Comparison of ENCODE assay signal across 21 cellular contexts in the genomic region with DNA sequence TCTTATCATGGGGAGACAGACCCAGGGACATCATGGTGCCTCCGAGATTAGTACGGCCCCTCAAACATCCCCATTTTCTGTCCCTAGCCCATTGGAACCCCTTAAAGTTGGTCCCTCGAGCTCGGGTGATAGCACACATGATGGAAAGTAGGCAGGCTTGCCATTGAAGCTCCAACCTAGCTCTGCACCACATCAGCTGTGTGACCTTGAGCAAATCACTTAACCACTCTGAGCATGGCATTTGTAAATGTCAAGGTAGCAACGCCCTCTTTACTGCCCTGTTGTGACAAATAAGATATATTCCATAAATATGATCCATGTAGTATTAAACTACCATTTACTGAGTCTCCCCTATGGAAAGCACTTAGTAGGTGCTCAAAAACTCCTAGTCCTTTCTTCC.
DNase-seq lines count a peak whose midpoint lies in the region; ATAC-seq, FAIRE-seq and TF ChIP-seq lines count a peak whose summit lies in the region.
"Had no signal": no experiment of that assay in that cellular context is flagged by ENCODE, and none has a peak within 500 bp of the region (broad histone marks: within the 10 kb centered on the region; RNA-seq: fewer than 3 reads in every experiment).

No MANE protein-coding gene starts in this region.

- H3K9ac ChIP-seq in astrocyte (ENCODE audit: low read length): no peak overlapping the region
- H3K9ac ChIP-seq: BLaER1 treated with 17β-estradiol and CSF1 and Interleukin-3, amounts not matched to agents 10 nM and 100 nM; KMS-11 had no signal

- H3K27ac ChIP-seq in astrocyte (ENCODE audit: low read depth, low read length) (peak overlapping the region; percentile 68), osteoblast (ENCODE audit: low read depth, low read length) (peak overlapping the region; percentile 40)
- H3K27ac ChIP-seq: BLaER1 treated with 17β-estradiol and CSF1 and Interleukin-3, amounts not matched to agents 10 nM and 100 nM; KMS-11 had no signal

- ATAC-seq in stimulated activated naive CD8-positive, alpha-beta T cell treated with anti-CD3 and anti-CD28 coated beads, Interleukin-15, Interleukin-2, amounts not matched to agents 100 U/mL and 50 U/mL, for 24 hours: no peak
- no peak for ATAC-seq in HG02759 (IDR thresholded peaks at IDR 0.05; ENCODE audit: unreplicated experiment)
- no peak for ATAC-seq in Right ventricle myocardium superior (ENCODE audit: poor library complexity)
- ATAC-seq: CD8-positive, alpha-beta T cell had no signal

- H3K9me3 ChIP-seq in astrocyte (ENCODE audit: insufficient read depth, low read depth, low read length) (no peaks in the 10 kb centered on the region), osteoblast (ENCODE audit: low read depth, low read length) (no peaks in the 10 kb centered on the region)
- H3K9me3 ChIP-seq: BLaER1 treated with 17β-estradiol and CSF1 and Interleukin-3, amounts not matched to agents 10 nM and 100 nM had no signal

- no peak for FAIRE-seq in astrocyte (lab: Jason Lieb, UNC)
- FAIRE-seq: A204.1, GM12892 had no signal

- H3K4me1 ChIP-seq in astrocyte (ENCODE audit: insufficient read depth, low read length) (peaks cover 39% of the 10 kb centered on the region), osteoblast (ENCODE audit: insufficient read depth, low read length) (peaks cover 38% of the 10 kb centered on the region)

- H3K4me3 Mint-ChIP-seq in stimulated activated naive CD8-positive, alpha-beta T cell treated with anti-CD3 and anti-CD28 coated beads, Interleukin-15, Interleukin-2, amounts not matched to agents 100 ng/mL and 50 ng/mL, for 24 hours: no peak overlapping the region
- H3K4me3 Mint-ChIP-seq in astrocyte (ENCODE audit: unreplicated experiment): no peak overlapping the region
- H3K4me3 Mint-ChIP-seq: CD8-positive, alpha-beta T cell had no signal

- H3K4me2 ChIP-seq in astrocyte (ENCODE audit: low read length): peak overlapping the region; percentile 56
- H3K4me2 ChIP-seq in osteoblast (ENCODE audit: insufficient read depth, low read length): no peak overlapping the region
- H3K4me2 ChIP-seq: BLaER1 treated with 17β-estradiol and CSF1 and Interleukin-3, amounts not matched to agents 10 nM and 100 nM; KMS-11 had no signal

- H3K79me2 ChIP-seq in astrocyte (ENCODE audit: insufficient read depth, low read length) (no peaks in the 10 kb centered on the region), osteoblast (ENCODE audit: insufficient read depth, low read length) (no peaks in the 10 kb centered on the region)

- H3K9me3 Mint-ChIP-seq in stimulated activated naive CD8-positive, alpha-beta T cell treated with anti-CD3 and anti-CD28 coated beads, Interleukin-15, Interleukin-2, amounts not matched to agents 100 ng/mL and 50 ng/mL, for 24 hours: no peaks in the 10 kb centered on the region
- peaks cover 7% of the 10 kb centered on the region for H3K9me3 Mint-ChIP-seq in astrocyte (ENCODE audit: unreplicated experiment)
- H3K9me3 Mint-ChIP-seq: CD8-positive, alpha-beta T cell had no signal

- H3K27me3 ChIP-seq in astrocyte (ENCODE audit: insufficient read depth, low read length) (no peaks in the 10 kb centered on the region), osteoblast (ENCODE audit: insufficient read depth, low read length) (no peaks in the 10 kb centered on the region)
- H3K27me3 ChIP-seq: BLaER1 treated with 17β-estradiol and CSF1 and Interleukin-3, amounts not matched to agents 10 nM and 100 nM had no signal

- TF ChIP-seq CTCF in astrocyte (IDR thresholded peaks at IDR 0.05; ENCODE audit: insufficient read depth, low read depth, low read length) (no peak), osteoblast (IDR thresholded peaks at IDR 0.05; ENCODE audit: extremely low read depth, low read depth, low read length) (no peak)

- no peak for DNase-seq in stimulated activated naive CD8-positive, alpha-beta T cell treated with anti-CD3 and anti-CD28 coated beads, Interleukin-15, Interleukin-2, amounts not matched to agents 100 U/mL and 50 U/mL, for 24 hours
- DNase-seq in astrocyte (ENCODE audit: low read depth): no peak
- DNase-seq in osteoblast (ENCODE audit: insufficient read length, low spot score, missing footprints): no peak
- DNase-seq in G401 (ENCODE audit: low spot score): no peak
- no peak for DNase-seq in foreskin melanocyte
- DNase-seq in Right ventricle myocardium superior: no peak
- DNase-seq: Calu3; CD8-positive, alpha-beta T cell; DMS53; H7; NCI-H1694 treated with DMSO at 0.1 percent for 48 hours; NCI-H510A; NCI-H748 treated with DMSO at 0.1 percent for 48 hours; NK-92 treated with Interleukin-12 subunit alpha and Interleukin-12 subunit beta, amount 100 ng/mL, for 24 hours; SHP77 had no signal

- H3K27ac Mint-ChIP-seq in stimulated activated naive CD8-positive, alpha-beta T cell treated with anti-CD3 and anti-CD28 coated beads, Interleukin-15, Interleukin-2, amounts not matched to agents 100 ng/mL and 50 ng/mL, for 24 hours: peak overlapping the region; percentile 13
- peak overlapping the region; percentile 59 for H3K27ac Mint-ChIP-seq in astrocyte (ENCODE audit: unreplicated experiment)
- H3K27ac Mint-ChIP-seq: CD8-positive, alpha-beta T cell had no signal

- H4K20me1 ChIP-seq in astrocyte (ENCODE audit: insufficient read depth, low read length): no peaks in the 10 kb centered on the region
- H4K20me1 ChIP-seq in osteoblast (ENCODE audit: insufficient read depth, low read length): no peaks in the 10 kb centered on the region

- peaks cover 3% of the 10 kb centered on the region for H3K4me1 Mint-ChIP-seq in stimulated activated naive CD8-positive, alpha-beta T cell treated with anti-CD3 and anti-CD28 coated beads, Interleukin-15, Interleukin-2, amounts not matched to agents 100 ng/mL and 50 ng/mL, for 24 hours (ENCODE audit: low read depth)
- peaks cover 24% of the 10 kb centered on the region for H3K4me1 Mint-ChIP-seq in astrocyte (ENCODE audit: low read depth, unreplicated experiment)

- no peaks in the 10 kb centered on the region for H3K27me3 Mint-ChIP-seq in stimulated activated naive CD8-positive, alpha-beta T cell treated with anti-CD3 and anti-CD28 coated beads, Interleukin-15, Interleukin-2, amounts not matched to agents 100 ng/mL and 50 ng/mL, for 24 hours
- H3K27me3 Mint-ChIP-seq in astrocyte (ENCODE audit: low read depth, unreplicated experiment): no peaks in the 10 kb centered on the region

- intact Hi-C loops in Right ventricle myocardium superior (cut with DNase I): no loop called here

- H3K36me3 Mint-ChIP-seq in stimulated activated naive CD8-positive, alpha-beta T cell treated with anti-CD3 and anti-CD28 coated beads, Interleukin-15, Interleukin-2, amounts not matched to agents 100 ng/mL and 50 ng/mL, for 24 hours (ENCODE audit: low read depth): peaks cover 22% of the 10 kb centered on the region
- peaks cover 15% of the 10 kb centered on the region for H3K36me3 Mint-ChIP-seq in astrocyte (ENCODE audit: low read depth, unreplicated experiment)

- in situ Hi-C loops in G401 (cut with HindIII; ENCODE audit: low sequenced_read_pairs): no loop called here

- H2AFZ ChIP-seq in astrocyte (ENCODE audit: low read depth, low read length) (no peak overlapping the region), osteoblast (ENCODE audit: low read length) (no peak overlapping the region)

- H3K4me3 ChIP-seq in astrocyte (ENCODE audit: insufficient read depth, low read depth, low read length) (no peak overlapping the region), osteoblast (ENCODE audit: insufficient read depth, low read length) (no peak overlapping the region)
- H3K4me3 ChIP-seq: BLaER1 treated with 17β-estradiol and CSF1 and Interleukin-3, amounts not matched to agents 10 nM and 100 nM had no signal

- H3K36me3 ChIP-seq in astrocyte (ENCODE audit: insufficient read depth, low read length) (no peaks in the 10 kb centered on the region), osteoblast (ENCODE audit: insufficient read depth, low read length) (no peaks in the 10 kb centered on the region)
